In the genomic region with DNA sequence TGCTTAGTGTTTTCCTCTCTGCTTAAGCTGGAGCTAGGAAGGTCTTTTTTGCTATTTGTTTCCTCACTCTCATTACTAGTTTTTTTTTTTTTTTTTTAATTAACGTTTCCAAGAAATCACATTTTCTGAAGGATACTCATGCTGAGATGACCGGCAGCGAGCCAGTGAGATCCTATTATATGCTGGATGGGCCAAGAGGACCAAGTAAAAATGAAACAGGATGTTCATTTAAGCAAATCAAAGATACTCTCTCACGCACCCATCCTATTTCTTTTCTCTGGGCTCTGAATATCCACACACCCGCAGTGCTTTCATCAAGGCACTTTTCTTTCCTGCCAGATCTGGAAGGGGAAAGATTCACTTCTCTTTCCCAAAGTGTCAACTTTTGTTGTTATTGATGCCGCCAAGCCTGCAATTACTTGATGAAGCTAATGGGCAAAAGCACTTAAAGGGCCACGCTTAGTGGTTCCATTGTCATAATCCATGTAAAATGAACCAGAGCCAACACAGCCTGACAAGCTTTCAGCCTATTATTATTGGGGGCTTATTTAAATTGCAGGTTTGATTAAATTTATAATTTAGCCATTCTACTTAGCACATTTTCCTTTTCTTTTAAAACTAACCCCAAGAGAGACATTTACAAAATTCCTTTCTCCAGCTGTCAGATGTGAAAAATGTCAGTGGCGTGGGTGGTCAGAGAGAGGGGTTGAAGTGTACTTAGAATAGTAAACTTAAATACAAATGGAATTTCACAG, we compare ENCODE assay signal across 16 cellular contexts.
A peak's percentile ranks its signal among the peaks of the same experiment; 100 is the strongest.
DNase-seq lines count a peak whose midpoint lies in the region; ATAC-seq and FAIRE-seq lines count a peak whose summit lies in the region.
"Had no signal": no experiment of that assay in that cellular context is flagged by ENCODE, and none has a peak within 500 bp of the region (broad histone marks: within the 10 kb centered on the region; RNA-seq: fewer than 3 reads in every experiment).

No MANE protein-coding gene starts in this region.

- peak; percentile 21 for FAIRE-seq in endometrium (lab: Jason Lieb, UNC)

- H3K4me3 ChIP-seq in skeletal muscle cell (ENCODE audit: low read depth, low read length), result no peak overlapping the region
- H3K4me3 ChIP-seq: body of pancreas, SJCRH30 had no signal

- no peak for ATAC-seq in GM18519 (IDR thresholded peaks at IDR 0.05; ENCODE audit: low FRiP score, unreplicated experiment)
- ATAC-seq: body of pancreas; left cardiac atrium; naive thymus-derived CD4-positive, alpha-beta T cell; stimulated activated naive CD8-positive, alpha-beta T cell treated with anti-CD3 and anti-CD28 coated beads, Interleukin-15, amount 100 ng/mL, for 72 hours had no signal

- DNase-seq in NCI-H1436 (lab: John Stamatoyannopoulos, UW), result peak; percentile 35
- no peak for DNase-seq in NCI-H1436 treated with DMSO at 0.1 percent for 48 hours (lab: John Stamatoyannopoulos, UW)
- peak; percentile 100 for DNase-seq in NCI-H69 (lab: John Stamatoyannopoulos, UW)
- DNase-seq in skeletal muscle cell (ENCODE audit: low read depth), result peak; percentile 29
- DNase-seq in activated CD4-positive, CD25-positive, alpha-beta regulatory T cell (lab: John Stamatoyannopoulos, UW), result no peak
- no peak for DNase-seq in midbrain (lab: John Stamatoyannopoulos, UW)
- DNase-seq: activated naive CD4-positive, alpha-beta T cell; body of pancreas; CD4-positive, CD25-positive, alpha-beta regulatory T cell; left cardiac atrium; naive thymus-derived CD4-positive, alpha-beta T cell; NCI-H1694; SJCRH30; stimulated activated naive CD8-positive, alpha-beta T cell treated with anti-CD3 and anti-CD28 coated beads, Interleukin-15, amount 100 ng/mL, for 72 hours had no signal

Comparison
In these comparisons a context has a peak if more than half of its experiments do, and no peak if none do; other contexts are left out.
1. DNase-seq: peak in NCI-H1436 (single experiment), NCI-H69 (single experiment) and skeletal muscle cell (single experiment); none in NCI-H1436 treated with DMSO at 0.1 percent for 48 hours (single experiment), activated CD4-positive, CD25-positive, alpha-beta regulatory T cell (0 of 4) and midbrain (single experiment).